ENCODE assay signal across 12 cellular contexts in the genomic region with DNA sequence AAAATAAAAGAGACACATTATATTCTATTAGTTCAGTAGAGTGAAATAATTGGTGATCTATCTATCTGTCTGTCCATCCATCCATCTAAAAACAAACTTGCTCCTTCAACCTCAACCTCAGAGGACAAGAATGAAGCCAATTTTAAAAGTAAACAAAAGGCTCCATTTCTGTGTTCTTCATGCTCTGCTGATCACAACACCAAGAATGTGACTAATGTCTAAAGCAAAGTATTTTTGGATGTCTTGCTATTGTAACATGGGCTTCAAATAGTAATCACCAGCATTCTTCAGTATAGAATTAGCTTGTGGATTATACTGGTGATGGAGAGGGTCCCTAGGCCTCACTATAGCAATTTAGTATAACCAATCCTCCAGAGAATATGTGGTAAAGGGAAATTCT.
A peak's percentile ranks its signal among the peaks of the same experiment; 100 is the strongest.
DNase-seq lines count a peak whose midpoint lies in the region; ATAC-seq, FAIRE-seq and TF ChIP-seq lines count a peak whose summit lies in the region.
"Had no signal": no experiment of that assay in that cellular context is flagged by ENCODE, and none has a peak within 500 bp of the region (broad histone marks: within the 10 kb centered on the region; RNA-seq: fewer than 3 reads in every experiment).

No MANE protein-coding gene starts in this region.

- no peaks in the 10 kb centered on the region for H3K79me2 ChIP-seq in osteoblast (ENCODE audit: insufficient read depth, low read length)

- FAIRE-seq in GM19239 (lab: Jason Lieb, UNC): peak; percentile 58

- peak; percentile 94 for ATAC-seq in HG02610 (IDR thresholded peaks at IDR 0.05; ENCODE audit: unreplicated experiment)
- peak; percentile 86 for ATAC-seq in HG03442 (IDR thresholded peaks at IDR 0.05; ENCODE audit: unreplicated experiment)

- H4K20me1 ChIP-seq in osteoblast (ENCODE audit: insufficient read depth, low read length): no peaks in the 10 kb centered on the region

- TF ChIP-seq POLR2A in sigmoid colon (IDR thresholded peaks at IDR 0.05) (no peak), suprapubic skin (IDR thresholded peaks at IDR 0.05) (no peak)

- DNase-seq in GM19239 (ENCODE audit: insufficient read length, low spot score): no peak
- no peak for DNase-seq in germinal center (ENCODE audit: low spot score)
- DNase-seq in sigmoid colon: no peak
- DNase-seq in suprapubic skin (ENCODE audit: low spot score in 2 of 2): no peak
- no peak for DNase-seq in osteoblast (ENCODE audit: insufficient read length, low spot score, missing footprints)
- DNase-seq: brain microvascular endothelial cell, DMS 273 treated with DMSO at 0.1 percent for 48 hours, erythroblast, retina had no signal

- H3K4me1 ChIP-seq in sigmoid colon (no peaks in the 10 kb centered on the region), suprapubic skin (no peaks in the 10 kb centered on the region), osteoblast (ENCODE audit: insufficient read depth, low read length) (no peaks in the 10 kb centered on the region)
- H3K4me1 ChIP-seq: tibial nerve had no signal

- H3K36me3 ChIP-seq in sigmoid colon (no peaks in the 10 kb centered on the region), suprapubic skin (no peaks in the 10 kb centered on the region), osteoblast (ENCODE audit: insufficient read depth, low read length) (no peaks in the 10 kb centered on the region)
- H3K36me3 ChIP-seq: brain microvascular endothelial cell, tibial nerve had no signal

- TF ChIP-seq CTCF in sigmoid colon (IDR thresholded peaks at IDR 0.05) (no peak), suprapubic skin (IDR thresholded peaks at IDR 0.05) (no peak), osteoblast (IDR thresholded peaks at IDR 0.05; ENCODE audit: extremely low read depth, low read depth, low read length) (no peak)

- H3K9me3 ChIP-seq in sigmoid colon (no peaks in the 10 kb centered on the region), suprapubic skin (peaks cover 4% of the 10 kb centered on the region), osteoblast (ENCODE audit: low read depth, low read length) (no peaks in the 10 kb centered on the region)
- H3K9me3 ChIP-seq: tibial nerve had no signal

- intact Hi-C loops in sigmoid colon (cut with DNase I): no loop called here

- no peak overlapping the region for H3K4me2 ChIP-seq in osteoblast (ENCODE audit: insufficient read depth, low read length)

- TF ChIP-seq EP300 in sigmoid colon (IDR thresholded peaks at IDR 0.05) (no peak), suprapubic skin (IDR thresholded peaks at IDR 0.05) (no peak)

- H3K27ac ChIP-seq in sigmoid colon: no peak overlapping the region
- H3K27ac ChIP-seq in suprapubic skin: no peak overlapping the region
- no peak overlapping the region for H3K27ac ChIP-seq in osteoblast (ENCODE audit: low read depth, low read length)
- H3K27ac ChIP-seq: brain microvascular endothelial cell, tibial nerve had no signal

- H3K27me3 ChIP-seq in sigmoid colon (no peaks in the 10 kb centered on the region), suprapubic skin (no peaks in the 10 kb centered on the region), osteoblast (ENCODE audit: insufficient read depth, low read length) (no peaks in the 10 kb centered on the region)
- H3K27me3 ChIP-seq: brain microvascular endothelial cell, tibial nerve had no signal

- H3K4me3 ChIP-seq in sigmoid colon (no peak overlapping the region), suprapubic skin (no peak overlapping the region), osteoblast (ENCODE audit: insufficient read depth, low read length) (no peak overlapping the region)
- H3K4me3 ChIP-seq: tibial nerve had no signal

- no peak overlapping the region for H2AFZ ChIP-seq in osteoblast (ENCODE audit: low read length)
